In the genomic region with DNA sequence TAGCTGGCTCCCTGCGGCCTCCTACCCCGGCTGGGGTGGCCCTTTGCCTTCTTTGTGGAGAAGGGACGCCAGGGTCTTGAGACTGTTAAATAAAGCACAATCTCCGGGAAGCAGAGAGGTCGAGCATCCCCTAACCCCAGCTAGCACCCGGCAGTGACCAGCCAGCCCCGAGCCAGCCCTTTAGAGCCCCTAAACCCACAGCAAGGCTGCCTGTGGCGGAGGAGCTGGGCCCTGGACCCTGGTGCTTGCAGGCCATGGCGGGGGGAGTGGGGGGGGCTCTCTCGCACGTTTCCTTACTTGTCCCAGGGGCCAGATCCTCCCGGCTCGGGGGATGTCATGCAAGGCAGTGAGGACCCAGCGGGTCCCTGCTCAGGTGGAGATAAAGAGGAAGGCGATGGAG, we compare ENCODE assay signal across 30 cellular contexts. TPM values are rescaled to one million over a fixed set of nuclear protein-coding genes. Genes with fewer than 3 reads are reported as not detected.
DNase-seq lines count a peak whose midpoint lies in the region; ATAC-seq, FAIRE-seq and TF ChIP-seq lines count a peak whose summit lies in the region.
"Had no signal": no experiment of that assay in that cellular context is flagged by ENCODE, and none has a peak within 500 bp of the region (broad histone marks: within the 10 kb centered on the region; RNA-seq: fewer than 3 reads in every experiment).

No MANE protein-coding gene starts in this region.

- H2AK5ac ChIP-seq in H9 (ENCODE audit: insufficient read length, low read length) (no peak overlapping the region), H1 (ENCODE audit: low read depth, low read length) (no peak overlapping the region)

- H3K4ac ChIP-seq in H9 (ENCODE audit: low read depth, low read length) (no peak overlapping the region), H1 (replicated peaks; ENCODE audit: insufficient read length, low read depth, low read length) (no peak overlapping the region)

- H4K20me1 ChIP-seq in BLaER1 treated with 17β-estradiol and CSF1 and Interleukin-3, amounts not matched to agents 10 nM and 100 nM = peaks cover 0 to 38% (median 7%) of the 10 kb centered on the region in 11 experiments; a peak in 11 of 22 replicates
- H4K20me1 ChIP-seq in H9 (ENCODE audit: control insufficient read depth, insufficient read depth, insufficient read length) (no peaks in the 10 kb centered on the region), H1 (replicated peaks in 1 of 2; ENCODE audit: control insufficient read depth in 1 of 2, insufficient read depth in 2 of 2, low read length in 2 of 2) (no peaks in the 10 kb centered on the region), neural progenitor cell (ENCODE audit: low read depth) (no peaks in the 10 kb centered on the region)

- no peak for TF ChIP-seq EP300 in H1 (IDR thresholded peaks at IDR 0.05; ENCODE audit: borderline replicate concordance in 1 of 2, low read depth in 2 of 2, low read length in 2 of 2)

- peaks cover 4 to 39% (median 28%) of the 10 kb centered on the region in 11 experiments; a peak in 17 of 22 replicates for H3K27me3 ChIP-seq in BLaER1 treated with 17β-estradiol and CSF1 and Interleukin-3, amounts not matched to agents 10 nM and 100 nM
- H3K27me3 ChIP-seq in H9 (ENCODE audit: insufficient read depth, low read length) = no peaks in the 10 kb centered on the region
- H3K27me3 ChIP-seq in H1 (replicated peaks in 1 of 4; ENCODE audit: control insufficient read depth in 3 of 4, extremely low read depth in 1 of 4, insufficient read depth in 3 of 4, low read length in 3 of 4) = no peaks in the 10 kb centered on the region
- H3K27me3 ChIP-seq in neural progenitor cell = no peaks in the 10 kb centered on the region
- H3K27me3 ChIP-seq: SJCRH30 had no signal

- H3K18ac ChIP-seq in H9 (ENCODE audit: insufficient read length, low read depth, low read length) (peak overlapping the region; percentile 58), H1 (ENCODE audit: extremely low read depth, low read length) (no peak overlapping the region; the same call in 1 of the 2 replicates)

- no peak overlapping the region for H3K14ac ChIP-seq in H9 (ENCODE audit: insufficient read depth, low read length)
- H3K14ac ChIP-seq in H1 (ENCODE audit: insufficient read length) = no peak overlapping the region

- no peak overlapping the region for H3K56ac ChIP-seq in H9 (ENCODE audit: insufficient read length, low read depth, low read length)
- H3K56ac ChIP-seq in H1 (replicated peaks; ENCODE audit: insufficient read length, low read depth, low read length) = no peak overlapping the region

- H3K27me3 Mint-ChIP-seq in H9 (ENCODE audit: low read depth) (peaks cover 8% of the 10 kb centered on the region), neural progenitor cell (ENCODE audit: insufficient read depth, low read depth) (peaks cover 8% of the 10 kb centered on the region)

- H3K4me1 ChIP-seq in BLaER1 treated with 17β-estradiol and CSF1 and Interleukin-3, amounts not matched to agents 10 nM and 100 nM = peaks cover 29 to 53% (median 43%) of the 10 kb centered on the region in 10 experiments
- H3K4me1 ChIP-seq in H9 (ENCODE audit: insufficient read depth, low read length) (no peaks in the 10 kb centered on the region; the same call in 1 of the 2 replicates), H1 (replicated peaks in 1 of 4; ENCODE audit: control insufficient read depth in 3 of 4, insufficient read depth in 4 of 4, low read length in 3 of 4) (peaks cover 0 to 17% (median 11%) of the 10 kb centered on the region in 4 experiments; a peak in 6 of 7 replicates), neural progenitor cell (peaks cover 17% of the 10 kb centered on the region)
- H3K4me1 ChIP-seq: A549, HAP-1 had no signal

- CTCF ChIA-PET in H1 (lab: Charles Lee; ENCODE audit: partially characterized antibody) = interaction anchor here (0.7 to 4.1 kb wide), 7 partner anchors 9 to 267 kb away, joined by 3 to 14 read pairs (median 4); no protein-coding TSS in a partner anchor

- H3K4me3 ChIP-seq in BLaER1 treated with 17β-estradiol and CSF1 and Interleukin-3, amounts not matched to agents 10 nM and 100 nM = peak overlapping the region in 5 of 10 experiments; percentile 12 to 40 (median 27); a peak in 4 of 20 replicates
- H3K4me3 ChIP-seq in H1 (ENCODE audit: extremely low read depth in 1 of 4, insufficient read depth in 2 of 4, low read depth in 3 of 4, low read length in 4 of 4) (0 out of 8 replicates have a peak overlapping the region, but pooled peaks of 1 of the 4 experiments have one; percentile 29), neural progenitor cell (no peak overlapping the region)
- H3K4me3 ChIP-seq: A549, HAP-1, SJCRH30 had no signal

- H3K4me3 Mint-ChIP-seq in H9 = no peak overlapping the region
- H3K4me3 Mint-ChIP-seq in neural progenitor cell = no peak overlapping the region
- H3K4me3 Mint-ChIP-seq: CD14-positive monocyte, HFFc6 had no signal

- H3K9me3 ChIP-seq in BLaER1 treated with 17β-estradiol and CSF1 and Interleukin-3, amounts not matched to agents 10 nM and 100 nM (replicated peaks in 1 of 11) = no peaks in the 10 kb centered on the region
- H3K9me3 ChIP-seq in H9 (ENCODE audit: control insufficient read depth, low read depth, low read length) (no peaks in the 10 kb centered on the region), H1 (ENCODE audit: insufficient read depth in 2 of 2, low read depth in 1 of 2, low read length in 1 of 2) (no peaks in the 10 kb centered on the region), neural progenitor cell (ENCODE audit: low read depth) (no peaks in the 10 kb centered on the region)
- H3K9me3 ChIP-seq: A549, HAP-1, SJCRH30 had no signal

- no peak for FAIRE-seq in H1 (lab: Jason Lieb, UNC)
- FAIRE-seq: A549, GM12892, GM19239 had no signal

- no peak for TF ChIP-seq RAD21 in H1 (IDR thresholded peaks at IDR 0.05 in 1 of 2, conservative IDR thresholded peaks at IDR 0.05 in 1 of 2; ENCODE audit: low read depth in 2 of 2, low read length in 2 of 2)

- H3K36me3 Mint-ChIP-seq in H9 (ENCODE audit: insufficient read depth in 1 of 3, low read depth in 3 of 3) (no peaks in the 10 kb centered on the region), neural progenitor cell (no peaks in the 10 kb centered on the region)
- H3K36me3 Mint-ChIP-seq: CD14-positive monocyte; CD8-positive, alpha-beta memory T cell; IgD-negative memory B cell had no signal

- TF ChIP-seq POLR2A in H1 (IDR thresholded peaks at IDR 0.05; ENCODE audit: control extremely low read depth in 1 of 2, low read depth in 2 of 2, low read length in 2 of 2) = no peak

- H3K36me3 ChIP-seq in BLaER1 treated with 17β-estradiol and CSF1 and Interleukin-3, amounts not matched to agents 10 nM and 100 nM = no peaks in the 10 kb centered on the region
- H3K36me3 ChIP-seq in H1 (ENCODE audit: control insufficient read depth in 2 of 4, insufficient read depth in 4 of 4, low read length in 3 of 4) (no peaks in the 10 kb centered on the region), neural progenitor cell (no peaks in the 10 kb centered on the region)
- H3K36me3 ChIP-seq: HAP-1, SJCRH30 had no signal

- H4K91ac ChIP-seq in H9 (ENCODE audit: insufficient read length, low read depth, low read length) (no peak overlapping the region), H1 (replicated peaks; ENCODE audit: insufficient read length, low read length) (peak overlapping the region; percentile 44)

- peak overlapping the region in 1 of 11 experiments; percentile 4; a peak in 1 of 22 replicates for H3K27ac ChIP-seq in BLaER1 treated with 17β-estradiol and CSF1 and Interleukin-3, amounts not matched to agents 10 nM and 100 nM
- no peak overlapping the region for H3K27ac ChIP-seq in H9 (ENCODE audit: insufficient read length, low read depth, low read length)
- H3K27ac ChIP-seq in H1 (ENCODE audit: low read depth, low read length) = no peak overlapping the region
- no peak overlapping the region for H3K27ac ChIP-seq in neural progenitor cell
- H3K27ac ChIP-seq: A549, SJCRH30 had no signal

- ATAC-seq in HG03520 (IDR thresholded peaks at IDR 0.05; ENCODE audit: unreplicated experiment) = no peak
- ATAC-seq: A549, PC-3, SK-N-SH treated with all-trans-retinoic acid at 6 μM for 48 hours had no signal

- no peak overlapping the region for H3K23ac ChIP-seq in H9 (ENCODE audit: insufficient read length, low read depth, low read length)
- no peak overlapping the region for H3K23ac ChIP-seq in H1 (ENCODE audit: insufficient read length)

- no peak overlapping the region for H3T11ph ChIP-seq in H9 (ENCODE audit: low read length)

- H2BK5ac ChIP-seq in H9 (ENCODE audit: insufficient read length, low read length) (no peak overlapping the region), H1 (ENCODE audit: low read depth, low read length) (peak overlapping the region; percentile 71; the same call in 1 of the 2 replicates)

- POLR2A ChIA-PET in H1 (lab: Charles Lee; ENCODE audit: partially characterized antibody) = interaction anchor here (1.1 to 2.4 kb wide), 2 partner anchors 14 to 17 kb away, joined by 3 to 9 read pairs; no protein-coding TSS in a partner anchor

- H2BK120ac ChIP-seq in H9 (ENCODE audit: low read depth, low read length, poor library complexity, severe bottlenecking) (no peak overlapping the region), H1 (replicated peaks; ENCODE audit: low read depth, low read length) (no peak overlapping the region)

- no peak overlapping the region for H2AFZ ChIP-seq in H9 (ENCODE audit: low read length)
- peak overlapping the region; percentile 24; the same call in 1 of the 2 replicates for H2AFZ ChIP-seq in H1 (ENCODE audit: low read length)
- peak overlapping the region; percentile 77 for H2AFZ ChIP-seq in neural progenitor cell (replicated peaks)

- H3K4me1 Mint-ChIP-seq in H9 = peaks cover 9 to 28% of the 10 kb centered on the region in 2 experiments
- H3K4me1 Mint-ChIP-seq in neural progenitor cell = peaks cover 32% of the 10 kb centered on the region
- H3K4me1 Mint-ChIP-seq: CD14-positive monocyte had no signal

- H2BK20ac ChIP-seq in H9 (ENCODE audit: low read depth, low read length, poor library complexity, severe bottlenecking) (no peak overlapping the region), H1 (ENCODE audit: low read length) (0 out of 2 replicates have a peak overlapping the region, but pooled peaks have one; percentile 72)

- peak overlapping the region; percentile 66 to 96 (median 90) for H3K4me2 ChIP-seq in BLaER1 treated with 17β-estradiol and CSF1 and Interleukin-3, amounts not matched to agents 10 nM and 100 nM
- no peak overlapping the region for H3K4me2 ChIP-seq in H9 (ENCODE audit: insufficient read depth, insufficient read length, low read length)
- H3K4me2 ChIP-seq in H1 (ENCODE audit: insufficient read depth in 1 of 2, low read depth in 2 of 2, low read length in 2 of 2) = peak overlapping the region; percentile 16 to 51; a peak in 1 of 4 replicates
- peak overlapping the region; percentile 56 for H3K4me2 ChIP-seq in neural progenitor cell
- H3K4me2 ChIP-seq: A549 had no signal

- H3K9me3 Mint-ChIP-seq in H9 (no peaks in the 10 kb centered on the region; a peak in 1 of 5 replicates), neural progenitor cell (peaks cover 2% of the 10 kb centered on the region)
- H3K9me3 Mint-ChIP-seq: CD14-positive monocyte; CD8-positive, alpha-beta memory T cell; IgD-negative memory B cell had no signal

- peaks cover 8% of the 10 kb centered on the region for H3F3A ChIP-seq in neural progenitor cell (ENCODE audit: low read depth)

- DNase-seq in H9 (no peak), H1 (ENCODE audit: low read depth in 1 of 2, low spot score in 2 of 2) (no peak), neural progenitor cell (ENCODE audit: low spot score) (no peak), NCI-H446 (lab: John Stamatoyannopoulos, UW) (no peak), SIG-M5 treated with dmso at 0.1 percent for 504 hours (lab: John Stamatoyannopoulos, UW; ENCODE audit: unreplicated experiment) (no peak), cerebellar nuclear complex (lab: John Stamatoyannopoulos, UW) (no peak)
- DNase-seq: CD8-positive, alpha-beta memory T cell; DMS79 treated with DMSO at 0.1 percent for 48 hours; HFFc6; Kasumi-1; MV-4-11; NCI-H1105; NCI-H1436 treated with DMSO at 0.1 percent for 48 hours; NCI-H187 treated with DMSO at 0.1 percent for 48 hours; NCI-H2171 treated with DMSO at 0.1 percent for 48 hours; NCI-H345; NCI-H526; NK-92 treated with Interleukin-12 subunit alpha and Interleukin-12 subunit beta, amount 100 ng/mL, for 24 hours; PC-3; SJCRH30 had no signal

- WGBS in H9 (ENCODE audit: extremely low coverage, insufficient read length, low lambda C conversion rate) = no CpG with 5 or more reads among the region's 15 CpGs
- WGBS in H1 (ENCODE audit: extremely low coverage in 1 of 2, insufficient coverage in 1 of 2, insufficient read length in 1 of 2, insufficient replicate concordance in 2 of 2, low coverage in 1 of 2, low lambda C conversion rate in 2 of 2, missing lambda C conversion rate in 1 of 2), 2 experiments = 70% methylated on average over 15 of the region's 15 CpGs; no CpG with 5 or more reads in 1 of the 2 experiments

- H4K8ac ChIP-seq in H9 (replicated peaks; ENCODE audit: insufficient read length, low read depth, low read length) = no peak overlapping the region
- no peak overlapping the region; the same call in 1 of the 2 replicates for H4K8ac ChIP-seq in H1 (ENCODE audit: extremely low read depth, insufficient read depth, low read length)

- H2BK12ac ChIP-seq in H9 (ENCODE audit: insufficient read length, low read depth, low read length) (no peak overlapping the region), H1 (ENCODE audit: low read depth, low read length) (peak overlapping the region; percentile 80; the same call in 1 of the 2 replicates)

- H3K79me2 ChIP-seq in H9 (ENCODE audit: insufficient read depth, low read length) = no peaks in the 10 kb centered on the region
- H3K79me2 ChIP-seq in H1 (ENCODE audit: control insufficient read depth in 1 of 2, insufficient read depth in 2 of 2, low read length in 2 of 2) = no peaks in the 10 kb centered on the region
- no peaks in the 10 kb centered on the region for H3K79me2 ChIP-seq in neural progenitor cell (ENCODE audit: low read depth)

- TF ChIP-seq CTCF in H9 (conservative IDR thresholded peaks at IDR 0.05) = no peak
- no peak for TF ChIP-seq CTCF in H1 (IDR thresholded peaks at IDR 0.05; ENCODE audit: control extremely low read depth in 1 of 3, insufficient read depth in 1 of 3, low read depth in 1 of 3, low read length in 3 of 3)
- TF ChIP-seq CTCF in neural progenitor cell (IDR thresholded peaks at IDR 0.05) = no peak

- H3K9ac ChIP-seq in BLaER1 treated with 17β-estradiol and CSF1 and Interleukin-3, amounts not matched to agents 10 nM and 100 nM = peak overlapping the region in 7 of 11 experiments; percentile 9 to 55 (median 30); a peak in 12 of 22 replicates
- no peak overlapping the region for H3K9ac ChIP-seq in H9 (ENCODE audit: extremely low read depth, insufficient read length, low read length)
- H3K9ac ChIP-seq in H1 (replicated peaks in 1 of 4; ENCODE audit: extremely low read depth in 1 of 4, low read depth in 3 of 4, low read length in 3 of 4) = no peak overlapping the region
- no peak overlapping the region for H3K9ac ChIP-seq in neural progenitor cell

- H2BK15ac ChIP-seq in H9 (ENCODE audit: low read depth, low read length) (no peak overlapping the region), H1 (ENCODE audit: low read length) (no peak overlapping the region)

- H3K79me1 ChIP-seq in H9 (ENCODE audit: insufficient read depth, low read depth, low read length, poor library complexity, severe bottlenecking) (no peaks in the 10 kb centered on the region), H1 (ENCODE audit: low read depth, low read length) (no peaks in the 10 kb centered on the region)

- H3K23me2 ChIP-seq in H9 (ENCODE audit: insufficient read length, low read depth, low read length, poor library complexity, severe bottlenecking) = no peaks in the 10 kb centered on the region
- H3K23me2 ChIP-seq in H1 (ENCODE audit: low read depth, low read length) = 0 out of 2 replicates have a peak, but pooled peaks cover 1% of the 10 kb centered on the region

- no peak overlapping the region for H4K5ac ChIP-seq in H9 (ENCODE audit: insufficient read length, low read depth, low read length)
- H4K5ac ChIP-seq in H1 (ENCODE audit: insufficient read length, low read depth, low read length) = peak overlapping the region; percentile 25

- no peak overlapping the region for H3K27ac Mint-ChIP-seq in H9
- H3K27ac Mint-ChIP-seq in neural progenitor cell = no peak overlapping the region
- H3K27ac Mint-ChIP-seq: CD14-positive monocyte; CD8-positive, alpha-beta memory T cell; HFFc6 had no signal

RNA-seq across cellular contexts. Expression of a gene that starts 49.2 kb away (rescaled TPM):
- total RNA-seq in H9 (2021) = 0.24 and 0.39 TPM in 2 replicates
- 0.11 and 0.15 TPM in 2 replicates for total RNA-seq in H1 (2021; fragmentation: NEBNext Ultra II Directional; extraction: Animal tissue kit (Norgen Biotek cat#: 25700))
- polyA plus RNA-seq in H1 (2011; rRNA removed) = 0.08 TPM in 2 replicates
- polyA plus RNA-seq in H1 (2011; cell fraction: cytosol; rRNA removed) = 0.10 TPM
- polyA plus RNA-seq in H1 (2011; cell fraction: nucleus; rRNA removed) = 0.14 TPM
- polyA plus RNA-seq in H1 (2012, experiment 1 of 2) = 0.11 to 0.17 TPM (median 0.12 TPM) in 3 of 4 replicates, not detected in the other
- 0.12 TPM for polyA plus RNA-seq in H1 (2012, experiment 2 of 2)
- 0.08 TPM for polyA plus RNA-seq in H1 (2013, experiment 1 of 2)
- 0.07 TPM for polyA plus RNA-seq in H1 (2013, experiment 2 of 2)
- 0.05 and 0.06 TPM in 2 replicates for polyA minus RNA-seq in H1 (2011; rRNA and poly(A)+ RNA removed)
- not detected for polyA minus RNA-seq in H1 (2011; cell fraction: cytosol; rRNA and poly(A)+ RNA removed)
- not detected for polyA minus RNA-seq in H1 (2011; cell fraction: nucleus; rRNA and poly(A)+ RNA removed)
- 0.12 TPM in 1 of 2 replicates, not detected in the other for total RNA-seq in neural progenitor cell (ENCODE audit: low replicate concordance)
- total RNA-seq: CD8-positive, alpha-beta memory T cell; HFFc6; MCF 10A; SJCRH30 had no signal
- polyA plus RNA-seq: CD14-positive monocyte; CD8-positive, alpha-beta memory T cell; IgD-negative memory B cell had no signal

Comparison
In these comparisons a context has a peak if more than half of its experiments do, and no peak if none do; other contexts are left out.
1. H3K9ac ChIP-seq: peak in BLaER1 treated with 17β-estradiol and CSF1 and Interleukin-3, amounts not matched to agents 10 nM and 100 nM (7 of 11); none in H9 (single experiment), H1 (0 of 4) and neural progenitor cell (single experiment).